In the genomic region with DNA sequence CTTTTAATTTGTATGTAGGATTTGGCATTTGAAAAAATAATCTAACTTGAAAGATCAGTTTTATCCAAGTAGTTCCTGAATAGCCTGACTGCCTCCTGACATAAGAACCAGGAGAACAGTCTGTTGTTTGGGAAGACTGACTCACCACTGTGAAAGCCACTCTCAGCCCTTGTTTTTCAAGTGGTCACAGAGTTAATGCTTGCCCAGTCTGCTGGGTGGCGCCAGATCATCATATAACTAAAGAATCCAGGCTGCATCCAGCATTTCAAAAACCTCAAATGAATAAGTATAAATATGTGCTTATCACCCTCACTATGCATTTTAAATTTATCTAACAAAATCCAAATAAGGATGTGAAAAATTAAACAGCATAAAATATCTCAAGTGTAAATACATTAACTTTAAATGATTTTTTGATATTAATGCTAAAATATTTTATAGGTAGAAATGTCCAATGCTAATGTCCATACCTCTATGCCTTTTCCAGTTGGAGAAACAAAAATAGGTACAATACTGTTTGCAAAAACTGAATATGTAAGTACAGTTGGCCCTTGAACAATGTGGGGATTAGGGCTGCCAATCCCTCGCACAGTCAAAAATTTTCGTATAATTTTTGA, we compare ENCODE assay signal across 9 cellular contexts. TPM values are rescaled to one million over a fixed set of nuclear protein-coding genes. Genes with fewer than 3 reads are reported as not detected.
DNase-seq lines count a peak whose midpoint lies in the region; ATAC-seq and TF ChIP-seq lines count a peak whose summit lies in the region.
"Had no signal": no experiment of that assay in that cellular context is flagged by ENCODE, and none has a peak within 500 bp of the region (broad histone marks: within the 10 kb centered on the region; RNA-seq: fewer than 3 reads in every experiment).

No MANE protein-coding gene starts in this region.

- no peaks in the 10 kb centered on the region for H3K36me3 ChIP-seq in left lung

- peak in 1 of 2 donors; percentile 31 for TF ChIP-seq CTCF in left lung (IDR thresholded peaks at IDR 0.05)

- no peaks in the 10 kb centered on the region for H3K4me1 ChIP-seq in left lung

- peak; percentile 51 for ATAC-seq in HG03175 (IDR thresholded peaks at IDR 0.05; ENCODE audit: unreplicated experiment)
- ATAC-seq in left lung: peak; percentile 100
- no peak for ATAC-seq in GM21423 (IDR thresholded peaks at IDR 0.05; ENCODE audit: unreplicated experiment)
- ATAC-seq in HG02885 (IDR thresholded peaks at IDR 0.05; ENCODE audit: poor library complexity, unreplicated experiment): no peak
- ATAC-seq in HG03457 (IDR thresholded peaks at IDR 0.05; ENCODE audit: unreplicated experiment): no peak

- intact Hi-C loops in left lung (cut with DNase I): no loop called here

- no peak overlapping the region for H3K4me3 ChIP-seq in left lung

- H3K9me3 ChIP-seq in left lung: no peaks in the 10 kb centered on the region

- H3K27ac ChIP-seq in caudate nucleus (ENCODE audit: low read depth, low read length): no peak overlapping the region
- no peak overlapping the region for H3K27ac ChIP-seq in left lung

- no peaks in the 10 kb centered on the region for H3K27me3 ChIP-seq in left lung

- DNase-seq in DMS153 (lab: John Stamatoyannopoulos, UW) (peak; percentile 88), NCI-H69 (lab: John Stamatoyannopoulos, UW) (peak; percentile 80), caudate nucleus (lab: John Stamatoyannopoulos, UW) (peak in 50 of 61 donors; percentile 0 to 72 (median 16)), left lung (peak in 1 of 2 donors; percentile 42)

RNA-seq across cellular contexts. Expression of a gene that starts 26.9 kb away (rescaled TPM):
- total RNA-seq in left lung: 1 to 10 TPM in 1 of 2 donors, not detected in 1; 6.7 TPM
- total RNA-seq: lower leg skin had no signal

Comparison
In these comparisons a context has a peak if more than half of its experiments do, and no peak if none do; other contexts are left out.
1. ATAC-seq: peak in HG03175 (single experiment) and left lung (single experiment); none in GM21423 (single experiment), HG02885 (single experiment) and HG03457 (single experiment).